In genomic region chr22:42803454-42803853, GRCh38 we compare ENCODE assay signal across 13 cellular contexts. TPM values are rescaled to one million over a fixed set of nuclear protein-coding genes. Genes with fewer than 3 reads are reported as not detected.
DNase-seq lines count a peak whose midpoint lies in the region; ATAC-seq and TF ChIP-seq lines count a peak whose summit lies in the region.
"Had no signal": no experiment of that assay in that cellular context is flagged by ENCODE, and none has a peak within 500 bp of the region (broad histone marks: within the 10 kb centered on the region; RNA-seq: fewer than 3 reads in every experiment).

No MANE protein-coding gene starts in this region.

- H3K36me3 ChIP-seq in SK-N-SH (replicated peaks in 1 of 2; ENCODE audit: control insufficient read depth in 1 of 2, insufficient read depth in 2 of 2, low read length in 1 of 2) (peaks cover 0 to 12% of the 10 kb centered on the region in 2 experiments), testis (ENCODE audit: low read depth, missing control alignments) (no peaks in the 10 kb centered on the region)
- peaks cover 54% of the 10 kb centered on the region for H3K36me3 ChIP-seq in effector memory CD4-positive, alpha-beta T cell (ENCODE audit: control insufficient read depth, insufficient read depth, low read length)

- no peaks in the 10 kb centered on the region for H3K9me2 ChIP-seq in SK-N-SH

- H3K4me1 ChIP-seq in SK-N-SH (ENCODE audit: control insufficient read depth in 1 of 2, insufficient read depth in 2 of 2, low read depth in 1 of 2, low read length in 1 of 2) (peaks cover 0 to 22% of the 10 kb centered on the region in 2 experiments; a peak in 1 of 4 replicates), testis (peaks cover 9% of the 10 kb centered on the region)
- no peaks in the 10 kb centered on the region for H3K4me1 ChIP-seq in effector memory CD4-positive, alpha-beta T cell (ENCODE audit: control insufficient read depth, insufficient read depth, low read length, poor library complexity, severe bottlenecking)

- H3K27me3 ChIP-seq in SK-N-SH (ENCODE audit: insufficient read depth) (no peaks in the 10 kb centered on the region), testis (no peaks in the 10 kb centered on the region)
- H3K27me3 ChIP-seq in effector memory CD4-positive, alpha-beta T cell (replicated peaks; ENCODE audit: control insufficient read depth, insufficient read depth, low read length, poor library complexity, severe bottlenecking), result no peaks in the 10 kb centered on the region

- no peak overlapping the region for H3K4me2 ChIP-seq in SK-N-SH

- TF ChIP-seq CTCF in SK-N-SH (IDR thresholded peaks at IDR 0.05) (no peak), testis (IDR thresholded peaks at IDR 0.05) (no peak)

- H3K27ac ChIP-seq in SK-N-SH (ENCODE audit: low read depth in 2 of 2, low read length in 1 of 2) (peak overlapping the region in 1 of 2 experiments; percentile 24; a peak in 2 of 4 replicates), testis (no peak overlapping the region)
- H3K27ac ChIP-seq in effector memory CD4-positive, alpha-beta T cell (ENCODE audit: insufficient read depth, low read length, poor library complexity, severe bottlenecking), result no peak overlapping the region

- DNase-seq in SK-N-SH (peak; percentile 63), OCI-M1 (lab: John Stamatoyannopoulos, UW) (peak; percentile 49), iPS-NIHi7 (ENCODE audit: extremely low spot score) (peak; percentile 4), testis (peak; percentile 12), cerebellar nuclear complex (lab: John Stamatoyannopoulos, UW) (no peak)
- no peak for DNase-seq in effector memory CD4-positive, alpha-beta T cell
- DNase-seq: IMR-90; mesenchymal stem cell; stimulated activated CD4-positive, alpha-beta T cell treated with anti-CD3 and anti-CD28 coated beads, Interleukin-1b, Interleukin-23, amount 100 ng/mL, for 48 hours; T-helper 1 cell; trophoblast cell had no signal

- H3K79me2 ChIP-seq in SK-N-SH (ENCODE audit: insufficient read depth), result no peaks in the 10 kb centered on the region

- H3K9me3 ChIP-seq in SK-N-SH (no peaks in the 10 kb centered on the region), testis (no peaks in the 10 kb centered on the region)
- H3K9me3 ChIP-seq in effector memory CD4-positive, alpha-beta T cell (ENCODE audit: control insufficient read depth, low read length), result no peaks in the 10 kb centered on the region

- TF ChIP-seq RAD21 in SK-N-SH (IDR thresholded peaks at IDR 0.05; ENCODE audit: low read length), result no peak

- no peaks in the 10 kb centered on the region for H3F3A ChIP-seq in SK-N-SH (replicated peaks; ENCODE audit: insufficient read depth)

- no peak overlapping the region for H3K9ac ChIP-seq in SK-N-SH

- no peak overlapping the region for H2AFZ ChIP-seq in SK-N-SH (ENCODE audit: low read depth)

- WGBS in SK-N-SH (ENCODE audit: low lambda C conversion rate), result 93% methylated on average over 3 of the region's 7 CpGs
- 67 to 80% methylated on average over 7 of the region's 7 CpGs for WGBS in testis, 2 donors

- H4K20me1 ChIP-seq in SK-N-SH (ENCODE audit: insufficient read depth), result no peaks in the 10 kb centered on the region

- POLR2A ChIA-PET in SK-N-SH (lab: Yijun Ruan, JAX), result no interaction called here

- no peak for ATAC-seq in SK-N-SH treated with all-trans-retinoic acid at 6 μM for 48 hours
- no peak for ATAC-seq in GM21381 (IDR thresholded peaks at IDR 0.05; ENCODE audit: unreplicated experiment)

- H3K4me3 ChIP-seq in SK-N-SH (ENCODE audit: low read depth in 2 of 2, low read length in 1 of 2) (no peak overlapping the region), testis (no peak overlapping the region)
- no peak overlapping the region for H3K4me3 ChIP-seq in effector memory CD4-positive, alpha-beta T cell (ENCODE audit: insufficient read depth, low read depth, low read length, poor library complexity, severe bottlenecking)

- TF ChIP-seq POLR2A in testis (IDR thresholded peaks at IDR 0.05), result no peak

- CTCF ChIA-PET in SK-N-SH (lab: Yijun Ruan, JAX), result no interaction called here

- intact Hi-C loops in testis (cut with DNase I; ENCODE audit: low total_unique reads), result no loop called here

- TF ChIP-seq EP300 in SK-N-SH (IDR thresholded peaks at IDR 0.05; ENCODE audit: borderline replicate concordance in 1 of 2, low read depth in 1 of 2, low read length in 1 of 2), result no peak

TF ChIP-seq in SK-N-SH, 30 proteins besides CTCF, POLR2A, EP300 and RAD21:
- TF ChIP-seq IRF3 (IDR thresholded peaks at IDR 0.05; ENCODE audit: low read depth, low read length) (no peak), TEAD4 (IDR thresholded peaks at IDR 0.05; ENCODE audit: borderline replicate concordance, insufficient read depth) (no peak)

TF ChIP-seq in SK-N-SH treated with all-trans-retinoic acid at 6 μM for 48 hours, 23 proteins besides CTCF, POLR2A, EP300 and RAD21:
- no peak for TF ChIP-seq PPARA (CRISPR knock-in tag; IDR thresholded peaks at IDR 0.05; ENCODE audit: borderline replicate concordance)
TF ChIP-seq in SK-N-SH treated with all-trans-retinoic acid at 6 μM for 48 hours: peak in this region for 0.

RNA-seq across cellular contexts. Expression of gene ARFGAP3, which starts 53.6 kb away (rescaled TPM):
- 12.6 and 16.6 TPM in 2 replicates for polyA plus RNA-seq in SK-N-SH (2012; rRNA removed)
- 15.8 and 16.3 TPM in 2 replicates for polyA plus RNA-seq in SK-N-SH (2012; cell fraction: cytosol; rRNA removed)
- polyA plus RNA-seq in SK-N-SH (2012; cell fraction: nucleus; rRNA removed), result 14.5 and 21.8 TPM in 2 replicates
- 10 to 100 TPM; 50.2 to 54.1 TPM for total RNA-seq in testis
- 82.9 TPM for polyA plus RNA-seq in testis (ENCODE audit: insufficient read depth, low read depth, low replicate concordance)

Comparison
In these comparisons a context has a peak if more than half of its experiments do, and no peak if none do; other contexts are left out.
1. DNase-seq: peak in SK-N-SH (single experiment), OCI-M1 (single experiment), iPS-NIHi7 (single experiment) and testis (single experiment); none in effector memory CD4-positive, alpha-beta T cell (0 of 3) and cerebellar nuclear complex (0 of 2).